In the genomic region with DNA sequence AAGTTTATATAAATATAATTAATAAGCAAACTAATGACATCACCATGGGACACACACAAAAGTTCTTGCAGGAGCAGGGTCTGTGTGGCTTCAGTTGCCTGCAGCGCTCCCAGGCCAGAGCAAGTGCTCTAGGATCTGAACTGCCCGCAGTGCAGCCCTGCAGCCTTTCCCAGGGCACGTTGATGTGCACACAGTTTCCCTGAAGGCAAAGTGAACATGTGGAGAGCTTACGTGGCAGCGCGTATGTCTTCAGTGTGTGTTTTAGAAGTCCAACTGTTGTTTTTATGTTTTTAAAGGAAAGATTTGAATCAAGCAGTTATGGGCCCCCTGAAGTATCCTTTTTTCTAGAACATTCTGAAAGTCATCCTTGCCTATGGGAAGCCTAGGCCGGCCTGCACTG, we compare ENCODE assay signal across 12 cellular contexts. TPM values are rescaled to one million over a fixed set of nuclear protein-coding genes. Genes with fewer than 3 reads are reported as not detected.
A peak's percentile ranks its signal among the peaks of the same experiment; 100 is the strongest.
DNase-seq lines count a peak whose midpoint lies in the region; ATAC-seq and TF ChIP-seq lines count a peak whose summit lies in the region.
"Had no signal": no experiment of that assay in that cellular context is flagged by ENCODE, and none has a peak within 500 bp of the region (broad histone marks: within the 10 kb centered on the region; RNA-seq: fewer than 3 reads in every experiment).

No MANE protein-coding gene starts in this region.

- peaks cover 34% of the 10 kb centered on the region for H3F3A ChIP-seq in GM23248 (ENCODE audit: insufficient read depth)

- peak overlapping the region; percentile 61 to 96 (median 65) for H3K4me3 Mint-ChIP-seq in T-cell

- no peaks in the 10 kb centered on the region for H3K9me3 Mint-ChIP-seq in T-cell

- H3K9me3 ChIP-seq in GM23248 (ENCODE audit: low read depth) (no peaks in the 10 kb centered on the region), esophagus muscularis mucosa (no peaks in the 10 kb centered on the region), trophoblast cell (ENCODE audit: insufficient read depth, low read depth, low read length) (peaks cover 5% of the 10 kb centered on the region), lower lobe of right lung (no peaks in the 10 kb centered on the region)

- DNase-seq in GM23248 (no peak), T-cell (no peak), esophagus muscularis mucosa (ENCODE audit: extremely low spot score) (no peak), trophoblast cell (peak; percentile 32 to 57), NCI-H82 (lab: John Stamatoyannopoulos, UW) (no peak), lower lobe of right lung (no peak)
- DNase-seq in activated effector memory CD4-positive, alpha-beta T cell treated with anti-CD3 and anti-CD28 coated beads, Interleukin-2, amount 50 U/mL, for 16 hours: no peak
- DNase-seq: activated CD8-positive, alpha-beta memory T cell treated with anti-CD3 and anti-CD28 coated beads, Interleukin-2, amount 50 U/mL, for 4 hours; NCI-H146; NK-92 treated with Interleukin-12 subunit alpha and Interleukin-12 subunit beta, amount 100 ng/mL, for 24 hours had no signal

- in situ Hi-C loops in GM23248 (cut with MboI): no loop called here

- no peak overlapping the region for H2AK5ac ChIP-seq in trophoblast cell (ENCODE audit: low read length)

- POLR2A ChIA-PET in T-cell (lab: Charles Lee): interaction anchor here in 1 of 2 donors (1.1 kb wide), 1 partner anchor 151 kb away, joined by 3 read pairs; no protein-coding TSS in a partner anchor

- H3K14ac ChIP-seq in trophoblast cell (ENCODE audit: low read length): no peak overlapping the region

- intact Hi-C loops in esophagus muscularis mucosa (cut with DNase I): no loop called here
- intact Hi-C loops in lower lobe of right lung (cut with DNase I): no loop called here

- H3K18ac ChIP-seq in trophoblast cell (ENCODE audit: low read length): no peak overlapping the region

- no peaks in the 10 kb centered on the region for H3K9me2 ChIP-seq in GM23248 (ENCODE audit: insufficient read depth)

- peak overlapping the region; percentile 41 to 84 for H3K27ac Mint-ChIP-seq in T-cell

- H3K9ac ChIP-seq in GM23248 (peak overlapping the region; percentile 37; the same call in 1 of the 2 replicates), trophoblast cell (ENCODE audit: low read length) (no peak overlapping the region)

- H4K91ac ChIP-seq in trophoblast cell (ENCODE audit: low read depth, low read length): no peak overlapping the region

- no peak overlapping the region for H3K4me2 ChIP-seq in GM23248 (ENCODE audit: unreplicated experiment)
- H3K4me2 ChIP-seq in trophoblast cell (ENCODE audit: low read length): no peak overlapping the region

- 83 to 87% methylated on average over 7 of the region's 7 CpGs for WGBS in GM23248 (ENCODE audit: low coverage in 1 of 2, low lambda C conversion rate in 2 of 2, missing lambda C conversion rate in 2 of 2), 2 experiments
- 72% methylated on average over 7 of the region's 7 CpGs for WGBS in esophagus muscularis mucosa
- no CpG with 5 or more reads among the region's 7 CpGs for WGBS in trophoblast cell (ENCODE audit: extremely low coverage, insufficient coverage, insufficient read length)

- no peak overlapping the region for H3K23ac ChIP-seq in trophoblast cell (ENCODE audit: low read length)

- H3K27me3 Mint-ChIP-seq in T-cell: no peaks in the 10 kb centered on the region

- H2BK120ac ChIP-seq in trophoblast cell (ENCODE audit: insufficient read depth, low read length, poor library complexity): no peak overlapping the region

- H3K4me1 ChIP-seq in GM23248 (ENCODE audit: insufficient read depth) (peaks cover 5% of the 10 kb centered on the region; the same call in 1 of the 2 replicates), esophagus muscularis mucosa (peaks cover 27 to 30% (median 27%) of the 10 kb centered on the region in 4 donors), trophoblast cell (ENCODE audit: control insufficient read depth in 1 of 2, insufficient read depth in 2 of 2, low read length in 2 of 2) (peaks cover 0 to 7% of the 10 kb centered on the region in 2 experiments), lower lobe of right lung (peaks cover 22% of the 10 kb centered on the region)

- H3K27me3 ChIP-seq in GM23248 (replicated peaks; ENCODE audit: insufficient read depth) (no peaks in the 10 kb centered on the region), esophagus muscularis mucosa (peaks cover 0 to 9% (median 0%) of the 10 kb centered on the region in 4 donors), trophoblast cell (ENCODE audit: insufficient read depth, low read length) (peaks cover 6% of the 10 kb centered on the region), lower lobe of right lung (ENCODE audit: low read depth) (peaks cover 13% of the 10 kb centered on the region)

- no peak overlapping the region for H4K12ac ChIP-seq in trophoblast cell (ENCODE audit: low read depth, low read length)

- no peak overlapping the region for H2BK5ac ChIP-seq in trophoblast cell (ENCODE audit: low read depth, low read length, poor library complexity)

- no peak for TF ChIP-seq EP300 in esophagus muscularis mucosa (IDR thresholded peaks at IDR 0.05)

- no peak for TF ChIP-seq POLR2A in esophagus muscularis mucosa (IDR thresholded peaks at IDR 0.05; ENCODE audit: low read depth)

- H3K4me1 Mint-ChIP-seq in T-cell: peaks cover 14 to 21% (median 18%) of the 10 kb centered on the region in 3 donors

- H3K79me1 ChIP-seq in trophoblast cell (ENCODE audit: low read length): no peaks in the 10 kb centered on the region

- ATAC-seq in T-cell (replicated peaks in 1 of 4) (no peak), HG03095 (IDR thresholded peaks at IDR 0.05; ENCODE audit: unreplicated experiment) (no peak), lower lobe of right lung (no peak)

- H4K8ac ChIP-seq in trophoblast cell (ENCODE audit: low read depth, low read length): no peak overlapping the region

- no peak for TF ChIP-seq CTCF in esophagus muscularis mucosa (IDR thresholded peaks at IDR 0.05)
- TF ChIP-seq CTCF in lower lobe of right lung (IDR thresholded peaks at IDR 0.05): no peak

- CTCF ChIA-PET in T-cell (lab: Charles Lee): interaction anchor here (0.6 to 1.4 kb wide), 6 partner anchors 19 to 1908 kb away, joined by 3 to 5 read pairs (median 4); no protein-coding TSS in a partner anchor

- no peaks in the 10 kb centered on the region for H4K20me1 ChIP-seq in GM23248 (ENCODE audit: insufficient read depth)

- peaks cover 17% of the 10 kb centered on the region for H3K36me3 Mint-ChIP-seq in T-cell

- H3K79me2 ChIP-seq in GM23248 (ENCODE audit: insufficient read depth): no peaks in the 10 kb centered on the region
- H3K79me2 ChIP-seq in trophoblast cell (ENCODE audit: control insufficient read depth, insufficient read depth, low read length, poor library complexity): no peaks in the 10 kb centered on the region

- no peak overlapping the region for H2BK12ac ChIP-seq in trophoblast cell (ENCODE audit: low read length)

- H3K4ac ChIP-seq in trophoblast cell (ENCODE audit: low read depth, low read length): no peak overlapping the region

- peaks cover 24% of the 10 kb centered on the region for H3K36me3 ChIP-seq in GM23248 (ENCODE audit: low read depth)
- peaks cover 40 to 44% (median 43%) of the 10 kb centered on the region in 4 donors for H3K36me3 ChIP-seq in esophagus muscularis mucosa
- H3K36me3 ChIP-seq in trophoblast cell (ENCODE audit: control insufficient read depth in 1 of 2, insufficient read depth in 2 of 2, low read length in 2 of 2): peaks cover 30 to 38% of the 10 kb centered on the region in 2 experiments
- peaks cover 45% of the 10 kb centered on the region for H3K36me3 ChIP-seq in lower lobe of right lung

- H3K4me3 ChIP-seq in GM23248 (no peak overlapping the region), esophagus muscularis mucosa (peak overlapping the region in 1 of 4 donors; percentile 87), trophoblast cell (ENCODE audit: low read depth, low read length) (no peak overlapping the region), lower lobe of right lung (no peak overlapping the region)

- H2AFZ ChIP-seq in GM23248 (no peak overlapping the region), trophoblast cell (ENCODE audit: insufficient read depth, low read length, poor library complexity) (no peak overlapping the region)

- H3K27ac ChIP-seq in GM23248 (no peak overlapping the region; the same call in 1 of the 2 replicates), esophagus muscularis mucosa (replicated peaks in 1 of 4) (peak overlapping the region; percentile 71 to 83 (median 78)), trophoblast cell (ENCODE audit: low read depth, low read length) (no peak overlapping the region), lower lobe of right lung (no peak overlapping the region)

RNA-seq across cellular contexts. Expression of a gene that starts 1.2 kb away (rescaled TPM):
- total RNA-seq in GM23248 (2014; rRNA removed; shearing (Covaris generic)): not detected in 2 replicates
- not detected in 2 replicates for polyA plus RNA-seq in GM23248 (2016; fragmentation: Nextera tagmentation; extraction: Ambion mirVana)
- total RNA-seq in T-cell (1 to 10 TPM in 2 of 5 donors, under 1 TPM in 3; 0.48 to 1.3 (median 0.92) TPM), esophagus muscularis mucosa (under 1 TPM in 1 of 4 donors, not detected in 3; 0.19 TPM), lower lobe of right lung (0.18 TPM)
- polyA plus RNA-seq in trophoblast cell (2013): 2.1 and 2.3 TPM in 2 replicates
- total RNA-seq: lung microvascular endothelial cell had no signal

RNA-seq across cellular contexts. Expression of a gene that starts 19.7 kb away (rescaled TPM):
- 27.7 and 30.0 TPM in 2 replicates for total RNA-seq in GM23248 (2014; rRNA removed; shearing (Covaris generic))
- 51.2 and 54.1 TPM in 2 replicates for polyA plus RNA-seq in GM23248 (2016; fragmentation: Nextera tagmentation; extraction: Ambion mirVana)
- total RNA-seq in T-cell (10 to 100 TPM; 57.9 to 95.4 (median 91.7) TPM), esophagus muscularis mucosa (10 to 100 TPM; 40.3 to 60.6 (median 52.9) TPM), lower lobe of right lung (45.8 TPM)
- 64.3 and 69.7 TPM in 2 replicates for polyA plus RNA-seq in trophoblast cell (2013)

RNA-seq across cellular contexts. Expression of a gene that starts 29.1 kb away (rescaled TPM):
- 3.6 and 6.4 TPM in 2 replicates for total RNA-seq in GM23248 (2014; rRNA removed; shearing (Covaris generic))
- polyA plus RNA-seq in GM23248 (2016; fragmentation: Nextera tagmentation; extraction: Ambion mirVana): 3.7 and 3.9 TPM in 2 replicates
- total RNA-seq in T-cell (10 to 100 TPM; 18.7 to 72.2 (median 22.6) TPM), esophagus muscularis mucosa (10 to 100 TPM in 1 of 4 donors, 1 to 10 TPM in 3; 4.6 to 11.3 (median 5.9) TPM), lower lobe of right lung (13.0 TPM)
- 0.93 and 1.1 TPM in 2 replicates for polyA plus RNA-seq in trophoblast cell (2013)

RNA-seq across cellular contexts. Expression of a gene that starts 33.1 kb away (rescaled TPM):
- 80.2 and 106 TPM in 2 replicates for total RNA-seq in GM23248 (2014; rRNA removed; shearing (Covaris generic))
- 25.4 and 30.0 TPM in 2 replicates for polyA plus RNA-seq in GM23248 (2016; fragmentation: Nextera tagmentation; extraction: Ambion mirVana)
- total RNA-seq in T-cell (10 to 100 TPM; 35.6 to 79.1 (median 77.8) TPM), esophagus muscularis mucosa (10 to 100 TPM; 30.4 to 37.3 (median 34.7) TPM), lower lobe of right lung (22.6 TPM)
- 21.2 and 22.9 TPM in 2 replicates for polyA plus RNA-seq in trophoblast cell (2013)

RNA-seq across cellular contexts. Expression of a gene that starts 38.7 kb away (rescaled TPM):
- total RNA-seq in GM23248 (2014; rRNA removed; shearing (Covaris generic)): 32.1 and 32.6 TPM in 2 replicates
- polyA plus RNA-seq in GM23248 (2016; fragmentation: Nextera tagmentation; extraction: Ambion mirVana): 37.9 and 40.3 TPM in 2 replicates
- total RNA-seq in T-cell: 1 to 10 TPM in 2 of 5 donors, under 1 TPM in 3; 0.69 to 2.4 (median 0.79) TPM
- 10 to 100 TPM; 39.9 to 90.1 (median 54.4) TPM for total RNA-seq in esophagus muscularis mucosa
- 7.2 and 7.7 TPM in 2 replicates for polyA plus RNA-seq in trophoblast cell (2013)
- 17.0 TPM for total RNA-seq in lower lobe of right lung

Comparison
In these comparisons a context has a peak if more than half of its experiments do, and no peak if none do; other contexts are left out.
1. DNase-seq: peak in trophoblast cell (2 of 2); none in GM23248 (single experiment), T-cell (0 of 34), esophagus muscularis mucosa (single experiment), activated effector memory CD4-positive, alpha-beta T cell treated with anti-CD3 and anti-CD28 coated beads, Interleukin-2, amount 50 U/mL, for 16 hours (single experiment), NCI-H82 (single experiment) and lower lobe of right lung (single experiment).
2. H3K27ac ChIP-seq: peak in esophagus muscularis mucosa (4 of 4); none in GM23248 (single experiment), trophoblast cell (single experiment) and lower lobe of right lung (single experiment).